Comparison of ENCODE assay signal across 1 cellular context in the genomic region with DNA sequence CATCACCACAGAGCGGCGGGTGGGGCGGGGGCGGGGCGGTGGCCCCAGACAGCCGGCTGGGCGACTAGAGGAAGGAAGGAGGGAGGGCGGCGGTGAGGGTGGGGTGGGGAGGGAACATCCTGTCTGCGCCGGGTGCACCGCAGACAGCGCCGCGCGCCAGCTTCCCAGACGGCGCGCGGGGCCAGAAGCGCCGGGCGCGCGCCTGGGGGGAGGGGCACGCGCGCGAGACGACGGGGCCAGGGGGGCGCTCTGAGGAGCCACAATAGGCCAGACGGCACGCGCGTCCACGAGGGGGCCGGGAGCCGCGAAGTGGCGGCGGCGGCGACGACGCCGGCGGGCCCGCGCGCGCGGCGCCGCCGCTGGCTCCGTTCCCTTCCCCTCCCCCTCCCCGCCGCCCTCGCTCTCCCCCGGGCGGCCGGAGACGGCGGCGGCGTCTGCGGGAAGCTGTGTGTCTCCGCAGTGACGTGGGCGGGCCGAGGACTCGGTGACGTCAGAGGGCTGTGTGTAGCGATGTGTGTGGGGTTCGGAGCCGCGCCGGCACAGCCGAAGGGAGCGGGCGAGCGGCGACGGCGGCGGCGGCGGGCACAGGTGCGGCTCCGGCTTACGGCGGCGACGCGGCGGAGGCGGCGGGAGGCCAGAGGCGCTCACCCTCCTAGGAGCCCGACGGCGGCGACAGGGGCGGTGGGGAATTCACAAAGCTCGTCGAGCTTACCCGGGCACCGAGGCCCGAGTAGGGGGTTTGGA.
TF ChIP-seq lines count a peak whose summit lies in the region.

A gene with protein sequence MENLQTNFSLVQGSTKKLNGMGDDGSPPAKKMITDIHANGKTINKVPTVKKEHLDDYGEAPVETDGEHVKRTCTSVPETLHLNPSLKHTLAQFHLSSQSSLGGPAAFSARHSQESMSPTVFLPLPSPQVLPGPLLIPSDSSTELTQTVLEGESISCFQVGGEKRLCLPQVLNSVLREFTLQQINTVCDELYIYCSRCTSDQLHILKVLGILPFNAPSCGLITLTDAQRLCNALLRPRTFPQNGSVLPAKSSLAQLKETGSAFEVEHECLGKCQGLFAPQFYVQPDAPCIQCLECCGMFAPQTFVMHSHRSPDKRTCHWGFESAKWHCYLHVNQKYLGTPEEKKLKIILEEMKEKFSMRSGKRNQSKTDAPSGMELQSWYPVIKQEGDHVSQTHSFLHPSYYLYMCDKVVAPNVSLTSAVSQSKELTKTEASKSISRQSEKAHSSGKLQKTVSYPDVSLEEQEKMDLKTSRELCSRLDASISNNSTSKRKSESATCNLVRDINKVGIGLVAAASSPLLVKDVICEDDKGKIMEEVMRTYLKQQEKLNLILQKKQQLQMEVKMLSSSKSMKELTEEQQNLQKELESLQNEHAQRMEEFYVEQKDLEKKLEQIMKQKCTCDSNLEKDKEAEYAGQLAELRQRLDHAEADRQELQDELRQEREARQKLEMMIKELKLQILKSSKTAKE (plus strand): TSS at position 540 of the 744 bp plus-strand sequence. CDS start 2,617 bp downstream, outside the sequence.

TF ChIP-seq in GM23338, 12 proteins besides CTCF, POLR2A, EP300 and RAD21:
- TF ChIP-seq ETS1 (IDR thresholded peaks at IDR 0.05) (no peak), POLR2AphosphoS5 (IDR thresholded peaks at IDR 0.05; ENCODE audit: low read depth) (peak; percentile 68), CREB1 (CRISPR knock-in tag; IDR thresholded peaks at IDR 0.05; ENCODE audit: low read depth) (peak; percentile 96)
